In the genomic region with DNA sequence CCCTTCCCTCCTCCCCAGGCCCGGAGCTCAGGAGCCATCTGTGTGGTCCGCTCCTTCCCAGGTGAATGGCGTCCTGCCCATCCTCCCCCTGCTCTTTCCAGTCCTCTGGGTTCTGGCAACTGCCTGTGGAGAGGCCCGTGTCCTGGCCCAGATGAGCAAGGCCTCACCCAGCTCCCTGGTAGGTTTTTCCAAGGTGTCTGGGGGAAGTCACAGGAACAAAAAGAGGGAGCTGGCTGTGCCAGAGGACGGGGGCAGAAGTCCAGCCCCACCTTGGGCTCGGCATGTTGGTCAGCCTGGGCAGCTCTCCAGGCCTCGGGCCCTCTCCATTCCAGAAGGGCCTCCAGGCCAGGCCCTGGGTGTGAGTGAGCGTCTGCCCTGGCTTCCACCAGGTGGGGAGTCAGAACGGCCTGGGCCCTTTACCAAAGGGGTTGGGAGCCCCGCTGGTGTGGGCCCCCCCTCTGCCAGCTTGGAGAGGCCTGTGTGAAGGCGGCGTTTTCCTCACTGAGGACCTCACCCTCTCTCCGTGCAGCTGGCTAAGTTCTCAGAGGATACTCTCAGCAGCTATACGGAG, we compare ENCODE assay signal across 20 cellular contexts. TPM values are rescaled to one million over a fixed set of nuclear protein-coding genes. Genes with fewer than 3 reads are reported as not detected.
DNase-seq lines count a peak whose midpoint lies in the region; ATAC-seq and TF ChIP-seq lines count a peak whose summit lies in the region.
"Had no signal": no experiment of that assay in that cellular context is flagged by ENCODE, and none has a peak within 500 bp of the region (broad histone marks: within the 10 kb centered on the region; RNA-seq: fewer than 3 reads in every experiment).

No MANE protein-coding gene starts in this region.

- ATAC-seq in left colon (peak; percentile 92), sciatic nerve (peak; percentile 64), GM21515 (IDR thresholded peaks at IDR 0.05; ENCODE audit: unreplicated experiment) (no peak), GM18520 (IDR thresholded peaks at IDR 0.05; ENCODE audit: unreplicated experiment) (no peak)
- ATAC-seq: esophagus mucosa; naive thymus-derived CD8-positive, alpha-beta T cell; PC-3; WTC11 had no signal

- peaks cover 6% of the 10 kb centered on the region for H3K4me1 Mint-ChIP-seq in type B pancreatic cell (ENCODE audit: unreplicated experiment)

- in situ Hi-C loops in G401 (cut with HindIII; ENCODE audit: low sequenced_read_pairs) = no loop called here

- H3K36me3 Mint-ChIP-seq in type B pancreatic cell = no peaks in the 10 kb centered on the region

- H3K4me3 Mint-ChIP-seq in type B pancreatic cell = no peak overlapping the region
- H3K4me3 Mint-ChIP-seq: activated naive CD8-positive, alpha-beta T cell treated with anti-CD3 and anti-CD28 coated beads for 36 hours; T-helper 2 cell treated with Interferon-gamma antibody and Interleukin-4, amounts not matched to agents 5 μg/mL and 100 μg/mL, for 36 hours; WTC11 had no signal

- no peak for TF ChIP-seq CTCF in type B pancreatic cell (conservative IDR thresholded peaks at IDR 0.05)

- no peaks in the 10 kb centered on the region for H3K9me3 Mint-ChIP-seq in type B pancreatic cell
- H3K9me3 Mint-ChIP-seq: activated naive CD8-positive, alpha-beta T cell treated with anti-CD3 and anti-CD28 coated beads for 36 hours; CD8-positive, alpha-beta memory T cell; naive thymus-derived CD8-positive, alpha-beta T cell; T-helper 2 cell treated with Interferon-gamma antibody and Interleukin-4, amounts not matched to agents 5 μg/mL and 100 μg/mL, for 36 hours; WTC11 had no signal

- DNase-seq in G401 (ENCODE audit: low spot score) = peak; percentile 78
- peak; percentile 74 for DNase-seq in cerebellum (ENCODE audit: low spot score)
- peak; percentile 71 to 82 for DNase-seq in left colon
- DNase-seq in sciatic nerve (ENCODE audit: low spot score) = no peak
- DNase-seq in type B pancreatic cell (ENCODE audit: extremely low spot score, unreplicated experiment) = no peak
- DNase-seq in SK-N-DZ (ENCODE audit: low spot score) = no peak
- DNase-seq: activated naive CD8-positive, alpha-beta T cell treated with anti-CD3 and anti-CD28 coated beads for 36 hours; CD8-positive, alpha-beta memory T cell; DND-41; mammary epithelial cell; naive thymus-derived CD8-positive, alpha-beta T cell; NCI-H146; NCI-H2171 treated with DMSO at 0.1 percent for 48 hours; NCI-H774; PC-3 had no signal

- no peak overlapping the region for H3K27ac Mint-ChIP-seq in type B pancreatic cell
- H3K27ac Mint-ChIP-seq: WTC11 had no signal

- no peaks in the 10 kb centered on the region for H3K27me3 Mint-ChIP-seq in type B pancreatic cell
- H3K27me3 Mint-ChIP-seq: activated naive CD8-positive, alpha-beta T cell treated with anti-CD3 and anti-CD28 coated beads for 36 hours; CD8-positive, alpha-beta memory T cell; naive thymus-derived CD8-positive, alpha-beta T cell had no signal

- intact Hi-C loops in left colon (cut with DNase I, micrococcal nuclease) (no loop called here), sciatic nerve (cut with DNase I) (no loop called here)

RNA-seq across cellular contexts. Expression of gene CASKIN2, which starts 25.1 kb away (rescaled TPM):
- total RNA-seq in G401 (2014; rRNA removed; shearing (Covaris generic)) = 11.6 and 11.8 TPM in 2 replicates
- total RNA-seq in cerebellum (7.3 TPM), left colon (10 to 100 TPM; 28.4 to 30.6 TPM), sciatic nerve (127 TPM), type B pancreatic cell (ENCODE audit: low replicate concordance) (29.5 and 31.2 TPM in 2 replicates)
- 7.2 and 9.4 TPM in 2 replicates for polyA plus RNA-seq in SK-N-DZ (2014; cell fraction: cytosol; rRNA removed)
- polyA plus RNA-seq in SK-N-DZ (2014; cell fraction: nucleus; rRNA removed) = 13.8 and 46.4 TPM in 2 replicates

RNA-seq across cellular contexts. Expression of gene TSEN54, which starts 26.1 kb away (rescaled TPM):
- 47.2 and 56.3 TPM in 2 replicates for total RNA-seq in G401 (2014; rRNA removed; shearing (Covaris generic))
- total RNA-seq in cerebellum (9.4 TPM), left colon (10 to 100 TPM; 30.1 to 38.9 TPM), sciatic nerve (26.1 TPM), type B pancreatic cell (ENCODE audit: low replicate concordance) (28.4 and 41.0 TPM in 2 replicates)
- polyA plus RNA-seq in SK-N-DZ (2014; cell fraction: cytosol; rRNA removed) = 77.8 and 95.2 TPM in 2 replicates
- polyA plus RNA-seq in SK-N-DZ (2014; cell fraction: nucleus; rRNA removed) = 174 and 182 TPM in 2 replicates

RNA-seq across cellular contexts. Expression of gene TMEM94, which starts 33.8 kb away (rescaled TPM):
- 50.3 and 53.2 TPM in 2 replicates for total RNA-seq in G401 (2014; rRNA removed; shearing (Covaris generic))
- 37.9 TPM for total RNA-seq in cerebellum
- 100 to 1,000 TPM in 1 of 2 donors, 10 to 100 TPM in 1; 99.9 to 123 TPM for total RNA-seq in left colon
- 86.8 TPM for total RNA-seq in sciatic nerve
- total RNA-seq in type B pancreatic cell (ENCODE audit: low replicate concordance) = 86.5 and 112 TPM in 2 replicates
- polyA plus RNA-seq in SK-N-DZ (2014; cell fraction: cytosol; rRNA removed) = 87.4 and 94.3 TPM in 2 replicates
- polyA plus RNA-seq in SK-N-DZ (2014; cell fraction: nucleus; rRNA removed) = 224 and 357 TPM in 2 replicates

RNA-seq across cellular contexts. Expression of gene LLGL2, which starts 35.2 kb away (rescaled TPM):
- 28.9 and 37.8 TPM in 2 replicates for total RNA-seq in G401 (2014; rRNA removed; shearing (Covaris generic))
- total RNA-seq in cerebellum (1.1 TPM), left colon (100 to 1,000 TPM; 447 to 529 TPM), sciatic nerve (11.0 TPM), type B pancreatic cell (ENCODE audit: low replicate concordance) (90.6 and 226 TPM in 2 replicates)
- polyA plus RNA-seq in SK-N-DZ (2014; cell fraction: cytosol; rRNA removed) = 1.3 and 1.7 TPM in 2 replicates
- polyA plus RNA-seq in SK-N-DZ (2014; cell fraction: nucleus; rRNA removed) = 1.1 and 1.7 TPM in 2 replicates

Comparison
In these comparisons a context has a peak if more than half of its experiments do, and no peak if none do; other contexts are left out.
1. DNase-seq: peak in G401 (single experiment), cerebellum (single experiment) and left colon (2 of 2); none in sciatic nerve (single experiment), type B pancreatic cell (single experiment) and SK-N-DZ (single experiment).
2. ATAC-seq: peak in left colon (single experiment) and sciatic nerve (single experiment); none in GM21515 (single experiment) and GM18520 (single experiment).